Comparison of ENCODE assay signal across 8 cellular contexts in the genomic region with DNA sequence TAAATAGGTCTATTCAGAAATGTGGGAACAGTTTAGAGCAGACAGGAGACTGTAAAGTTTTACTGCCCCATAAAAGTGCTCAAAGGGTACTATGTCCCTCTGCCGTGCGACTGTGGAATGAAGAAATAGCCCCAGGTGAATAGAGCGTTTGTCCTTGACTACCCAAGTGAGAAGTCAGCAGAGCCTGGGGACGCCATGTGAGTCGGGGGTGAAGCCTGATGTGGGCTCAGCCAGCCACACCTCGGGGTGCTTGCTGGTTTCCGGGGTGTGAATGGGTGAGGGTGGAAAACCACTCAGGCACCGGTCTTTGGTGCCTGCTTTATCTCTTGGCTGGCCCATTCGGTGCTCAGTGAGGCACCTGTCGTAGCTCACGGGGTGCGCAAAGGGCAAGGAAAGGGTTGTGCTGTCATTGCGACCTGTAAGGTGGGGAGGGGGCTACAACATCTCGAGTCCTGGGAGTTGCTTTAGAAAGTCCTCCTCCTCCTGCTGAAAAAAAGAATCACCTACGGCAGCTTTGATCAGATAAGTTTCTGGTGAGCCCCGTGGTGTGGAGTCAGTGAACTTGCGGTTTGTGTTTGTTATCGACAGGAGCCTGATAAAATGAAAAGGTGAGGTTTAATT. TPM values are rescaled to one million over a fixed set of nuclear protein-coding genes. Genes with fewer than 3 reads are reported as not detected.
DNase-seq lines count a peak whose midpoint lies in the region; ATAC-seq and TF ChIP-seq lines count a peak whose summit lies in the region.

No MANE protein-coding gene starts in this region.

- H3K4me3 ChIP-seq in GM23338 (peak overlapping the region; percentile 64), psoas muscle (peak overlapping the region; percentile 52), adrenal gland (no peak overlapping the region)

- H3K27ac ChIP-seq in GM23338 (ENCODE audit: low read depth), result peak overlapping the region; percentile 73; the same call in 1 of the 2 replicates
- H3K27ac ChIP-seq in psoas muscle, result no peak overlapping the region
- H3K27ac ChIP-seq in adrenal gland, result no peak overlapping the region

- H3K9me3 ChIP-seq in psoas muscle, result no peaks in the 10 kb centered on the region
- no peaks in the 10 kb centered on the region for H3K9me3 ChIP-seq in adrenal gland (replicated peaks in 1 of 3)

- peak overlapping the region; percentile 92 for H3K4me2 ChIP-seq in GM23338

- intact Hi-C loops in psoas muscle (cut with DNase I) (loop anchor here (5.0 kb wide), 2 partner anchors 63 to 112 kb away; no protein-coding TSS in a partner anchor), adrenal gland (cut with DNase I) (loop anchor here (5.0 kb wide), 2 partner anchors 63 to 112 kb away; no protein-coding TSS in a partner anchor)

- no peak for TF ChIP-seq POLR2A in adrenal gland (IDR thresholded peaks at IDR 0.05)

- ATAC-seq in GM23338 (peak; percentile 20), psoas muscle (no peak), GM21390 (IDR thresholded peaks at IDR 0.05; ENCODE audit: unreplicated experiment) (no peak)

- WGBS in psoas muscle, 3 donors, result 70 to 74% (median 72%) methylated on average over 18 of the region's 18 CpGs
- 71 to 74% (median 72%) methylated on average over 10 to 18 of the region's 18 CpGs for WGBS in adrenal gland, 4 donors

- TF ChIP-seq CTCF in GM23338 (conservative IDR thresholded peaks at IDR 0.05; ENCODE audit: low read depth in 2 of 2), result 0 out of 4 replicates have a peak, but pooled peaks of 1 of the 2 experiments have one; percentile 21
- no peak for TF ChIP-seq CTCF in psoas muscle (IDR thresholded peaks at IDR 0.05)
- TF ChIP-seq CTCF in adrenal gland (IDR thresholded peaks at IDR 0.05), result no peak

- H4K20me1 ChIP-seq in GM23338 (replicated peaks; ENCODE audit: insufficient read depth), result no peaks in the 10 kb centered on the region

- H3K9me2 ChIP-seq in GM23338 (ENCODE audit: insufficient read depth), result peaks cover 7% of the 10 kb centered on the region

- peaks cover 35% of the 10 kb centered on the region for H3K79me2 ChIP-seq in GM23338 (replicated peaks; ENCODE audit: insufficient read depth)

- H3K4me1 ChIP-seq in GM23338 (ENCODE audit: insufficient read depth) (peaks cover 39% of the 10 kb centered on the region), psoas muscle (no peaks in the 10 kb centered on the region), adrenal gland (replicated peaks in 1 of 2) (no peaks in the 10 kb centered on the region)

- H3K27me3 ChIP-seq in GM23338 (ENCODE audit: insufficient read depth) (peaks cover 10% of the 10 kb centered on the region), psoas muscle (ENCODE audit: insufficient read depth in 3 of 3, low read length in 2 of 3) (no peaks in the 10 kb centered on the region), adrenal gland (no peaks in the 10 kb centered on the region)

- no peaks in the 10 kb centered on the region for H3K9me3 Mint-ChIP-seq in GM23338
- H3K9me3 Mint-ChIP-seq in T-helper 2 cell treated with Interferon-gamma antibody and Interleukin-4, amounts not matched to agents 5 μg/mL and 100 μg/mL, for 36 hours, result no peaks in the 10 kb centered on the region

- H3F3A ChIP-seq in GM23338 (replicated peaks; ENCODE audit: low read depth), result 0 out of 2 replicates have a peak, but pooled peaks cover 8% of the 10 kb centered on the region

- H3K4me1 Mint-ChIP-seq in GM23338, result peaks cover 56% of the 10 kb centered on the region
- H3K4me1 Mint-ChIP-seq in T-helper 2 cell treated with Interferon-gamma antibody and Interleukin-4, amounts not matched to agents 5 μg/mL and 100 μg/mL, for 36 hours (ENCODE audit: low read depth), result peaks cover 24% of the 10 kb centered on the region

- H3K36me3 Mint-ChIP-seq in GM23338 (ENCODE audit: low read depth), result peaks cover 19% of the 10 kb centered on the region; the same call in 2 of the 3 replicates
- H3K36me3 Mint-ChIP-seq in T-helper 2 cell treated with Interferon-gamma antibody and Interleukin-4, amounts not matched to agents 5 μg/mL and 100 μg/mL, for 36 hours (ENCODE audit: low read depth), result no peaks in the 10 kb centered on the region

- peak overlapping the region; percentile 76 for H3K4me3 Mint-ChIP-seq in GM23338
- H3K4me3 Mint-ChIP-seq in T-helper 2 cell treated with Interferon-gamma antibody and Interleukin-4, amounts not matched to agents 5 μg/mL and 100 μg/mL, for 36 hours, result peak overlapping the region; percentile 67

- H3K36me3 ChIP-seq in GM23338 (ENCODE audit: insufficient read depth) (no peaks in the 10 kb centered on the region), psoas muscle (ENCODE audit: insufficient read depth in 1 of 2, low read depth in 1 of 2) (no peaks in the 10 kb centered on the region), adrenal gland (replicated peaks in 1 of 2) (no peaks in the 10 kb centered on the region)

- no peak overlapping the region for H3K27ac Mint-ChIP-seq in GM23338
- no peak overlapping the region for H3K27ac Mint-ChIP-seq in T-helper 2 cell treated with Interferon-gamma antibody and Interleukin-4, amounts not matched to agents 5 μg/mL and 100 μg/mL, for 36 hours

- H3K27me3 Mint-ChIP-seq in GM23338 (ENCODE audit: insufficient read depth, low read depth, poor library complexity), result peaks cover 13% of the 10 kb centered on the region
- peaks cover 13% of the 10 kb centered on the region for H3K27me3 Mint-ChIP-seq in T-helper 2 cell treated with Interferon-gamma antibody and Interleukin-4, amounts not matched to agents 5 μg/mL and 100 μg/mL, for 36 hours (ENCODE audit: low read depth)

- peak; percentile 63 for DNase-seq in GM23338 (ENCODE audit: low spot score)
- DNase-seq in T-helper 2 cell treated with Interferon-gamma antibody and Interleukin-4, amounts not matched to agents 5 μg/mL and 100 μg/mL, for 36 hours (ENCODE audit: low spot score), result peak; percentile 16
- DNase-seq in effector CD4-positive, alpha-beta T cell, result peak; percentile 28
- no peak for DNase-seq in psoas muscle
- no peak for DNase-seq in cerebellum (ENCODE audit: low spot score)
- DNase-seq in HuH-7.5 (ENCODE audit: low spot score), result no peak
- no peak for DNase-seq in adrenal gland

- H2AFZ ChIP-seq in GM23338, result peak overlapping the region; percentile 0; the same call in 1 of the 2 replicates

TF ChIP-seq in GM23338, 12 proteins besides CTCF, POLR2A, EP300 and RAD21 (continues in another document):
- TF ChIP-seq NANOG (IDR thresholded peaks at IDR 0.05; ENCODE audit: borderline replicate concordance), result no peak
- TF ChIP-seq CREB1 (CRISPR knock-in tag; IDR thresholded peaks at IDR 0.05; ENCODE audit: low read depth), result no peak
- no peak for TF ChIP-seq STAT1 (IDR thresholded peaks at IDR 0.05; ENCODE audit: unreplicated experiment)
- no peak for TF ChIP-seq ZNF114 (CRISPR knock-in tag; IDR thresholded peaks at IDR 0.05)

RNA-seq across cellular contexts. Expression of a gene that starts 0.9 kb away (rescaled TPM):
- total RNA-seq in GM23338 (2014; rRNA removed; shearing (Covaris generic)), result 61.5 and 64.3 TPM in 2 replicates
- polyA plus RNA-seq in GM23338 (2016; fragmentation: Nextera tagmentation; extraction: Ambion mirVana) (20.1 and 22.0 TPM in 2 replicates), psoas muscle (1 to 10 TPM; 1.3 to 2.2 (median 2.1) TPM), adrenal gland (10 to 100 TPM in 2 of 3 donors, 1 to 10 TPM in 1; 6.2 to 58.9 (median 11.9) TPM)
- total RNA-seq in psoas muscle (1 to 10 TPM; 3.9 to 7.1 (median 5.6) TPM), cerebellum (440 TPM), adrenal gland (10 to 100 TPM; 22.2 to 70.4 (median 47.8) TPM)

Comparison
In these comparisons a context has a peak if more than half of its experiments do, and no peak if none do; other contexts are left out.
1. DNase-seq: peak in GM23338 (single experiment), T-helper 2 cell treated with Interferon-gamma antibody and Interleukin-4, amounts not matched to agents 5 μg/mL and 100 μg/mL, for 36 hours (single experiment) and effector CD4-positive, alpha-beta T cell (single experiment); none in psoas muscle (0 of 2), cerebellum (single experiment), HuH-7.5 (single experiment) and adrenal gland (0 of 7).
2. H3K4me3 ChIP-seq: peak in GM23338 (single experiment) and psoas muscle (single experiment); none in adrenal gland (0 of 4).